In the genomic region with DNA sequence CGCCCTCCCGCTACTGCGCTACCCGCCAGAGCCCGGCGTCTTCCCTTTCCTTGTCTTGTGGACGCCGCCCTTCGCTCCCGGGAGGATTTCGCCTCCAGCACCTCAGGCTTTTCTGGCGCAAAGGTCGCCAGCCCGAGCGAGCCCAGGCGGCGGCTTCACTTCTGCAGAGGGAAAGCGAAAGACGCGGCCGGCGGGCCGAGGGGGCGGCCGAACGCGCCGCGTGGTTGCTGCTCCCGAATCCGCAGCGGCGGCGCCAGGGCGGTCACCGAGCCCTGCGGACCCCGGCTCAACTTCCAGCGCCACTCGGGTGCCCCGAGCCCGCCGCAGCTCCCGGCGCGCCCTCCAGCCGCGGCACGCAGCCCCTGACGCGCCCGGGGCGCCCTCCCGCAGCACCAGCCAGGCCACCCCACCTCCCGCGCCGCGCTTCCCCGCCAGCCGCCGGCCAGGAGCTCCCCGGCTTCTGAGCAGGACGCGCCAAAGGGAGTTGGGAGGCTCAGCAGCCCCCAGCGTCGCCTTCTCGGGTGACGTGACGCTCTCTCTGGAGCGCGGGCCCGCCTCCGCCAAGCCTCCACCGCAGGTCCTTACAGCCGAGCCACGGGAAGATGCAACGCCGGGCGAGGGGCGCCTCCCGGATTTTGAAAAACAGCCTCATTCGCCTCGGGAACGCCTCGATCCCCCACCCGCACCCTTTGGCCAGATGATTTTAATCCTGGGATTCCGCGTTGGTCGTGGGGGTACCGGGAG, we compare ENCODE assay signal across 8 cellular contexts.
A peak's percentile ranks its signal among the peaks of the same experiment; 100 is the strongest.
DNase-seq lines count a peak whose midpoint lies in the region; ATAC-seq and TF ChIP-seq lines count a peak whose summit lies in the region.

No MANE protein-coding gene starts in this region.

- H3K4me1 Mint-ChIP-seq in GM23338 (peaks cover 10% of the 10 kb centered on the region; the same call in 1 of the 3 replicates), neural progenitor cell (peaks cover 12% of the 10 kb centered on the region)

- peak; percentile 47 for DNase-seq in AG08396 (ENCODE audit: low spot score)
- peak; percentile 63 for DNase-seq in GM23338 (ENCODE audit: low spot score)
- peak; percentile 50 for DNase-seq in activated CD8-positive, alpha-beta memory T cell treated with anti-CD3 and anti-CD28 coated beads, Interleukin-2, amount 50 U/mL, for 48 hours
- DNase-seq in germinal center (ENCODE audit: low spot score), result peak; percentile 10
- peak; percentile 71 for DNase-seq in neural progenitor cell (ENCODE audit: low spot score)
- no peak for DNase-seq in effector CD8-positive, alpha-beta T cell (lab: John Stamatoyannopoulos, UW)
- DNase-seq in OCI-M1 (lab: John Stamatoyannopoulos, UW), result no peak

- H3K27me3 Mint-ChIP-seq in GM23338 (ENCODE audit: insufficient read depth, low read depth, poor library complexity), result peaks cover 19% of the 10 kb centered on the region
- H3K27me3 Mint-ChIP-seq in neural progenitor cell (ENCODE audit: insufficient read depth, low read depth), result peaks cover 9% of the 10 kb centered on the region

- H3F3A ChIP-seq in GM23338 (replicated peaks; ENCODE audit: low read depth) (peaks cover 3% of the 10 kb centered on the region; the same call in 1 of the 2 replicates), neural progenitor cell (ENCODE audit: low read depth) (peaks cover 26% of the 10 kb centered on the region)

- H4K20me1 ChIP-seq in GM23338 (replicated peaks; ENCODE audit: insufficient read depth) (no peaks in the 10 kb centered on the region; the same call in 1 of the 2 replicates), neural progenitor cell (ENCODE audit: low read depth) (peaks cover 13% of the 10 kb centered on the region)

- no peaks in the 10 kb centered on the region for H3K36me3 Mint-ChIP-seq in GM23338 (ENCODE audit: low read depth)
- no peaks in the 10 kb centered on the region for H3K36me3 Mint-ChIP-seq in neural progenitor cell

- no peaks in the 10 kb centered on the region for H3K79me2 ChIP-seq in GM23338 (replicated peaks; ENCODE audit: insufficient read depth)
- H3K79me2 ChIP-seq in neural progenitor cell (ENCODE audit: low read depth), result no peaks in the 10 kb centered on the region

- H3K4me2 ChIP-seq in GM23338, result peak overlapping the region; percentile 95
- H3K4me2 ChIP-seq in neural progenitor cell, result peak overlapping the region; percentile 90

- H3K36me3 ChIP-seq in GM23338 (ENCODE audit: insufficient read depth) (no peaks in the 10 kb centered on the region), neural progenitor cell (no peaks in the 10 kb centered on the region)

- H3K4me3 Mint-ChIP-seq in GM23338 (peak overlapping the region; percentile 90), neural progenitor cell (peak overlapping the region; percentile 92)

- no peak overlapping the region for H3K27ac ChIP-seq in GM23338 (ENCODE audit: low read depth)
- H3K27ac ChIP-seq in neural progenitor cell, result no peak overlapping the region

- H3K4me3 ChIP-seq in GM23338 (peak overlapping the region; percentile 80), neural progenitor cell (peak overlapping the region; percentile 73)

- no peak overlapping the region for H3K9ac ChIP-seq in neural progenitor cell

- no peaks in the 10 kb centered on the region for H3K9me3 ChIP-seq in neural progenitor cell (ENCODE audit: low read depth)

- no peak for TF ChIP-seq CTCF in GM23338 (conservative IDR thresholded peaks at IDR 0.05; ENCODE audit: low read depth in 2 of 2)
- TF ChIP-seq CTCF in neural progenitor cell (IDR thresholded peaks at IDR 0.05), result no peak

- peak; percentile 2; the same call in 2 of the 3 replicates for ATAC-seq in GM23338
- ATAC-seq in GM18870 (IDR thresholded peaks at IDR 0.05; ENCODE audit: unreplicated experiment), result no peak

- H3K4me1 ChIP-seq in GM23338 (ENCODE audit: insufficient read depth) (peaks cover 18% of the 10 kb centered on the region), neural progenitor cell (peaks cover 17% of the 10 kb centered on the region)

- H2AFZ ChIP-seq in GM23338 (peak overlapping the region; percentile 96), neural progenitor cell (replicated peaks) (peak overlapping the region; percentile 98)

- H3K27ac Mint-ChIP-seq in GM23338, result no peak overlapping the region
- H3K27ac Mint-ChIP-seq in neural progenitor cell, result no peak overlapping the region

- no peaks in the 10 kb centered on the region for H3K9me2 ChIP-seq in GM23338 (ENCODE audit: insufficient read depth)

- H3K27me3 ChIP-seq in GM23338 (ENCODE audit: insufficient read depth) (peaks cover 81% of the 10 kb centered on the region), neural progenitor cell (peaks cover 97% of the 10 kb centered on the region)

- no peaks in the 10 kb centered on the region for H3K9me3 Mint-ChIP-seq in GM23338
- no peaks in the 10 kb centered on the region for H3K9me3 Mint-ChIP-seq in neural progenitor cell

TF ChIP-seq in GM23338, 12 proteins besides CTCF, POLR2A, EP300 and RAD21:
- no peak for TF ChIP-seq ZNF331 (CRISPR knock-in tag; IDR thresholded peaks at IDR 0.05; ENCODE audit: low read depth)
- TF ChIP-seq EZH2 (IDR thresholded peaks at IDR 0.05; ENCODE audit: low read depth, unreplicated experiment), result peak; percentile 80

Comparison
In these comparisons a context has a peak if more than half of its experiments do, and no peak if none do; other contexts are left out.
1. DNase-seq: peak in AG08396 (single experiment), GM23338 (single experiment), activated CD8-positive, alpha-beta memory T cell treated with anti-CD3 and anti-CD28 coated beads, Interleukin-2, amount 50 U/mL, for 48 hours (single experiment), germinal center (single experiment) and neural progenitor cell (single experiment); none in effector CD8-positive, alpha-beta T cell (single experiment) and OCI-M1 (single experiment).